ENCODE assay signal across 1 cellular context in genomic region chr21:46544824-46545223, GRCh38.
TF ChIP-seq lines count a peak whose summit lies in the region.

No MANE protein-coding gene starts in this region.

TF ChIP-seq in WTC11, 78 proteins besides CTCF, POLR2A, EP300 and RAD21 (continued from another document):
- TF ChIP-seq E2F5 (CRISPR knock-in tag; IDR thresholded peaks at IDR 0.05) (no peak), NFATC4 (CRISPR knock-in tag; IDR thresholded peaks at IDR 0.05) (no peak), FOXP1 (CRISPR knock-in tag; IDR thresholded peaks at IDR 0.05; ENCODE audit: borderline replicate concordance) (no peak), FOXK1 (CRISPR knock-in tag; IDR thresholded peaks at IDR 0.05) (no peak), USF2 (CRISPR knock-in tag; IDR thresholded peaks at IDR 0.05) (no peak), GABPB1 (CRISPR knock-in tag; IDR thresholded peaks at IDR 0.05) (no peak), ZNF416 (CRISPR knock-in tag; IDR thresholded peaks at IDR 0.05) (no peak)
